In the genomic region with DNA sequence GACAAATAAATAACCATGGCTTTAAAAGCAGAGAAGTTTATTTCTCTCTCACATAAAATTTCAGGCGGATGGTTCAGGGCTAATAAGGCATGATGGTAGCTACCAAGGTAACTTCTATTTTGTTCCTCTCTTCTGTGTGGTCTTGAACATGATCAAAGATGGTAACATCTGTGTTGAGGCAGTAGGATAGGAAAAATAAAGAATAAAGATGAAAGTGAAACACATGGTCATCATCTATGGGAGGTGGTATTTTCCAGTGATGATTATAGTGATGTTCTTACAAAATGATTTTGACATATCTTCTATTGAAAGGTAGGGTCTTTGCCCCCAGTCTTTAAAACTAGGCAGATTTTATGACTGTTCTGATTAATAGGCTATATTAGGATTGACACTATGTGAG, we compare ENCODE assay signal across 26 cellular contexts. TPM values are rescaled to one million over a fixed set of nuclear protein-coding genes. Genes with fewer than 3 reads are reported as not detected.
DNase-seq lines count a peak whose midpoint lies in the region; ATAC-seq and TF ChIP-seq lines count a peak whose summit lies in the region.
"Had no signal": no experiment of that assay in that cellular context is flagged by ENCODE, and none has a peak within 500 bp of the region (broad histone marks: within the 10 kb centered on the region; RNA-seq: fewer than 3 reads in every experiment).

No MANE protein-coding gene starts in this region.

- no peak overlapping the region for H3K4me3 Mint-ChIP-seq in activated naive CD8-positive, alpha-beta T cell treated with anti-CD3 and anti-CD28 coated beads for 36 hours
- no peak overlapping the region for H3K4me3 Mint-ChIP-seq in stimulated activated effector memory CD8-positive, alpha-beta T cell treated with anti-CD3 and anti-CD28 coated beads, Interleukin-12 subunit alpha, Interleukin-12 subunit beta, amount 100 ng/mL, for 72 hours
- H3K4me3 Mint-ChIP-seq in stimulated activated naive CD8-positive, alpha-beta T cell treated with anti-CD3 and anti-CD28 coated beads, Interleukin-15, Interleukin-2, amounts not matched to agents 100 ng/mL and 50 ng/mL, for 24 hours, result no peak overlapping the region
- H3K4me3 Mint-ChIP-seq: CD14-positive monocyte; CD4-positive, alpha-beta memory T cell; CD4-positive, CD25-positive, alpha-beta regulatory T cell; CD8-positive, alpha-beta memory T cell had no signal

- intact Hi-C loops in upper lobe of right lung (cut with DNase I), result no loop called here

- H3K4me3 ChIP-seq in upper lobe of right lung, result no peak overlapping the region
- H3K4me3 ChIP-seq: BLaER1, GM12878 had no signal

- no peak overlapping the region for H3K27ac ChIP-seq in upper lobe of right lung
- H3K27ac ChIP-seq: BLaER1 had no signal

- no peaks in the 10 kb centered on the region for H3K36me3 ChIP-seq in upper lobe of right lung
- H3K36me3 ChIP-seq: BE2C, BLaER1 had no signal

- TF ChIP-seq CTCF in upper lobe of right lung (IDR thresholded peaks at IDR 0.05), result no peak

- peaks cover 12% of the 10 kb centered on the region for H3K27me3 ChIP-seq in upper lobe of right lung
- H3K27me3 ChIP-seq: BLaER1 had no signal

- peaks cover 5% of the 10 kb centered on the region for H3K9me3 ChIP-seq in upper lobe of right lung
- H3K9me3 ChIP-seq: BE2C had no signal

- peaks cover 46% of the 10 kb centered on the region for H3K27me3 Mint-ChIP-seq in activated naive CD8-positive, alpha-beta T cell treated with anti-CD3 and anti-CD28 coated beads for 36 hours
- peaks cover 69% of the 10 kb centered on the region for H3K27me3 Mint-ChIP-seq in stimulated activated naive CD8-positive, alpha-beta T cell treated with anti-CD3 and anti-CD28 coated beads, Interleukin-15, Interleukin-2, amounts not matched to agents 100 ng/mL and 50 ng/mL, for 24 hours

- H3K36me3 Mint-ChIP-seq in activated naive CD8-positive, alpha-beta T cell treated with anti-CD3 and anti-CD28 coated beads for 36 hours, result no peaks in the 10 kb centered on the region
- H3K36me3 Mint-ChIP-seq in stimulated activated effector memory CD8-positive, alpha-beta T cell treated with anti-CD3 and anti-CD28 coated beads, Interleukin-12 subunit alpha, Interleukin-12 subunit beta, amount 100 ng/mL, for 72 hours, result no peaks in the 10 kb centered on the region
- no peaks in the 10 kb centered on the region for H3K36me3 Mint-ChIP-seq in stimulated activated naive CD8-positive, alpha-beta T cell treated with anti-CD3 and anti-CD28 coated beads, Interleukin-15, Interleukin-2, amounts not matched to agents 100 ng/mL and 50 ng/mL, for 24 hours (ENCODE audit: low read depth)
- H3K36me3 Mint-ChIP-seq: CD14-positive monocyte; CD4-positive, alpha-beta memory T cell; CD4-positive, CD25-positive, alpha-beta regulatory T cell; CD8-positive, alpha-beta memory T cell had no signal

- H3K27ac Mint-ChIP-seq in activated naive CD8-positive, alpha-beta T cell treated with anti-CD3 and anti-CD28 coated beads for 36 hours, result peak overlapping the region; percentile 10
- no peak overlapping the region for H3K27ac Mint-ChIP-seq in stimulated activated effector memory CD8-positive, alpha-beta T cell treated with anti-CD3 and anti-CD28 coated beads, Interleukin-12 subunit alpha, Interleukin-12 subunit beta, amount 100 ng/mL, for 72 hours
- peak overlapping the region; percentile 69 for H3K27ac Mint-ChIP-seq in stimulated activated naive CD8-positive, alpha-beta T cell treated with anti-CD3 and anti-CD28 coated beads, Interleukin-15, Interleukin-2, amounts not matched to agents 100 ng/mL and 50 ng/mL, for 24 hours
- H3K27ac Mint-ChIP-seq: CD14-positive monocyte; CD4-positive, alpha-beta memory T cell; CD4-positive, CD25-positive, alpha-beta regulatory T cell; CD8-positive, alpha-beta memory T cell had no signal

- peaks cover 9% of the 10 kb centered on the region for H3K4me1 Mint-ChIP-seq in activated naive CD8-positive, alpha-beta T cell treated with anti-CD3 and anti-CD28 coated beads for 36 hours
- H3K4me1 Mint-ChIP-seq in stimulated activated effector memory CD8-positive, alpha-beta T cell treated with anti-CD3 and anti-CD28 coated beads, Interleukin-12 subunit alpha, Interleukin-12 subunit beta, amount 100 ng/mL, for 72 hours, result peaks cover 3% of the 10 kb centered on the region
- peaks cover 7% of the 10 kb centered on the region for H3K4me1 Mint-ChIP-seq in stimulated activated naive CD8-positive, alpha-beta T cell treated with anti-CD3 and anti-CD28 coated beads, Interleukin-15, Interleukin-2, amounts not matched to agents 100 ng/mL and 50 ng/mL, for 24 hours (ENCODE audit: low read depth)

- no peaks in the 10 kb centered on the region for H3K4me1 ChIP-seq in upper lobe of right lung
- H3K4me1 ChIP-seq: BE2C, BLaER1 had no signal

- peak; percentile 26 for ATAC-seq in stimulated activated effector memory CD8-positive, alpha-beta T cell treated with anti-CD3 and anti-CD28 coated beads, Interleukin-12 subunit alpha, Interleukin-12 subunit beta, amount 100 ng/mL, for 72 hours
- ATAC-seq in upper lobe of right lung, result no peak
- ATAC-seq: GM12878 had no signal

- peaks cover 14% of the 10 kb centered on the region for H3K9me3 Mint-ChIP-seq in activated naive CD8-positive, alpha-beta T cell treated with anti-CD3 and anti-CD28 coated beads for 36 hours
- peaks cover 7% of the 10 kb centered on the region for H3K9me3 Mint-ChIP-seq in stimulated activated effector memory CD8-positive, alpha-beta T cell treated with anti-CD3 and anti-CD28 coated beads, Interleukin-12 subunit alpha, Interleukin-12 subunit beta, amount 100 ng/mL, for 72 hours
- H3K9me3 Mint-ChIP-seq in stimulated activated naive CD8-positive, alpha-beta T cell treated with anti-CD3 and anti-CD28 coated beads, Interleukin-15, Interleukin-2, amounts not matched to agents 100 ng/mL and 50 ng/mL, for 24 hours, result peaks cover 5% of the 10 kb centered on the region

- DNase-seq in activated naive CD8-positive, alpha-beta T cell treated with anti-CD3 and anti-CD28 coated beads for 36 hours, result no peak
- DNase-seq in stimulated activated effector memory CD8-positive, alpha-beta T cell treated with anti-CD3 and anti-CD28 coated beads, Interleukin-12 subunit alpha, Interleukin-12 subunit beta, amount 100 ng/mL, for 72 hours (ENCODE audit: low spot score in 2 of 2), result no peak
- DNase-seq in stimulated activated naive CD4-positive, alpha-beta T cell treated with Interleukin-2 at 50 U/mL for 16 hours (lab: John Stamatoyannopoulos, UW), result no peak
- DNase-seq in NCI-H524 treated with DMSO at 0.1 percent for 48 hours (lab: John Stamatoyannopoulos, UW) (no peak), upper lobe of right lung (no peak), NCI-H1436 (lab: John Stamatoyannopoulos, UW) (no peak)
- DNase-seq: 8988T; ACHN; BE2C; C1 segment of cervical spinal cord; CD4-positive, alpha-beta memory T cell; CD4-positive, CD25-positive, alpha-beta regulatory T cell; CD8-positive, alpha-beta memory T cell; COR-L47; DMS 273 treated with DMSO at 0.1 percent for 48 hours; DMS153; DMS53; DMS79; GDM1 had no signal

RNA-seq across cellular contexts. Expression of a gene that starts 14.2 kb away (rescaled TPM):
- total RNA-seq in activated naive CD8-positive, alpha-beta T cell treated with anti-CD3 and anti-CD28 coated beads for 36 hours, result not detected
- not detected for total RNA-seq in upper lobe of right lung
- total RNA-seq: A673; CD4-positive, alpha-beta memory T cell; CD4-positive, CD25-positive, alpha-beta regulatory T cell; CD8-positive, alpha-beta memory T cell; Daoy; G401 had no signal

RNA-seq across cellular contexts. Expression of a gene that starts 17.9 kb away (rescaled TPM):
- not detected for total RNA-seq in activated naive CD8-positive, alpha-beta T cell treated with anti-CD3 and anti-CD28 coated beads for 36 hours
- not detected for total RNA-seq in upper lobe of right lung
- total RNA-seq: A673; CD4-positive, alpha-beta memory T cell; CD4-positive, CD25-positive, alpha-beta regulatory T cell; CD8-positive, alpha-beta memory T cell; Daoy; G401; GM12878 had no signal
